ENCODE assay signal across 1 cellular context in the genomic region with DNA sequence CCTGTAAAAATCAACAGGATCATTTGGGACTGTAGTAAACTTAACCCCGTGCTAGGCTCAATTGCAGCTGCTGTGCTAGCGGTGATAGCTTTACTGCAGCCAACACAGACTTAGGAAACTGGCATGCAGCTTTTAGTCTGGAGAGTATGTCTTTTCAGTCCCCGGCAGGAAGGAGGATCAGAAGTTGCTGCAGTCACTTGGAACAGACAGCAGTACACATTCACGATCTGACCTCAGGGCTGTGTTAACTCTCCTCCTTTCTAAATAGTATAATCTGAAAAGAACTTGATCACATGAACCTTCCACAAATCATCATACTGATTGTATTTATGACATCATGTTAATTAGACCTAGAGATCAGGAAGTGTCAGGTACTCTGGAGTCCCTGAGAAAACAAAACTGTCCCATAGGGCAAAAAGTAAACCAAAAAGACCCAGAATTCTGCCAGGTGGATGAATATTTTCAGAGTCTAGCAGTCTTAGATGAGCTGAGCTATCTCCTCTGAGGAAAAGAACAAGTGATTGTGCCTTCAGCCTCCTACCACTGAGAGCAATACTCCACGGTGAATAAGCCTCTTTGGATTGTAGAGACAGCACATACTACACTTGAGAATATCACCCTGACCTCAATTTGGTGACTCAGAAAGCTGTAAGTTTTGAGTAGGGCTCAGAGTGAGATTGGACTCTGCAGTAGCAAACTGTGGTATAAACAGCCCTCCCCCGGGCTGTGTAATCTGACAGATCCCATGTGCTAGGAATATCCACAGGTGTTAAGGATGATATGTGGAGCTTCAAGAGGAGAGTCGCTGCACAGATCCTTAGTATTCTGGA.
TF ChIP-seq lines count a peak whose summit lies in the region.

No MANE protein-coding gene starts in this region.

TF ChIP-seq in A549, 52 proteins besides CTCF, POLR2A, EP300 and RAD21 (continued from another document):
- TF ChIP-seq KDM1A (IDR thresholded peaks at IDR 0.05; ENCODE audit: low read depth) (no peak), MYC (IDR thresholded peaks at IDR 0.05; ENCODE audit: borderline replicate concordance, low read length) (no peak), KDM5A (IDR thresholded peaks at IDR 0.05) (no peak), HOXA7 (CRISPR knock-in tag; IDR thresholded peaks at IDR 0.05) (no peak)
TF ChIP-seq in A549: peak in this region for 0.
